21 cellular contexts compared by ENCODE assay signal in the genomic region with DNA sequence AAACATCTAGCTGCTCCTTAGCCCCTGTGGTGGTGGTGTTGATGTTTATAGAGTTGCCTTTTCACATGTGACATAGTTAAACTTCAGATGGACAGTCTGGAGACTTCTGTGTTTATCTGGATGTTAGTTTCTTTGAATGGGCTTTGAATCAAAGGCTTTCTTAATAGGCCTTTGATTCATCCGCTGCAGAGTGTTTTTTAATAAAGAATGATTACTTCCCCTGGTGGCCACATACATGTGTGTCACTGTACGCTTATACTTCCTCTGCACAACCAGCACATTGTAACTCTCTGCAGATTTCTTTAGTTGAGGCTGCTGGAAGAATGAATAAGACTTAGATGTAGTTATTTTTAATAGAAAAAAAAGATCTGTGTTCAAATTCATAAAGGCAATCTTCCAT.
DNase-seq lines count a peak whose midpoint lies in the region; ATAC-seq and TF ChIP-seq lines count a peak whose summit lies in the region.
"Had no signal": no experiment of that assay in that cellular context is flagged by ENCODE, and none has a peak within 500 bp of the region (broad histone marks: within the 10 kb centered on the region; RNA-seq: fewer than 3 reads in every experiment).

No MANE protein-coding gene starts in this region.

- DNase-seq in NCI-H2081 (lab: John Stamatoyannopoulos, UW) = peak; percentile 12 to 14
- DNase-seq in NCI-H2081 treated with DMSO at 0.1 percent for 48 hours (lab: John Stamatoyannopoulos, UW) = no peak
- DNase-seq in brain microvascular endothelial cell = no peak
- peak; percentile 55 for DNase-seq in pons (ENCODE audit: low spot score)
- no peak for DNase-seq in NCI-H1436 (lab: John Stamatoyannopoulos, UW)
- no peak for DNase-seq in stimulated activated CD8-positive, alpha-beta memory T cell treated with anti-CD3 and anti-CD28 coated beads, Interleukin-4, amount 100 ng/mL, for 48 hours
- DNase-seq: CD4-positive, alpha-beta T cell; head of caudate nucleus; immature natural killer cell; mesenchymal stem cell; MG63; NCI-H2029 treated with DMSO at 0.1 percent for 48 hours; NK-92 treated with Interleukin-12 subunit alpha and Interleukin-12 subunit beta, amount 100 ng/mL, for 24 hours; Right ventricle myocardium superior; stimulated activated naive B cell treated with anti-CD40 and anti-IgM and Interleukin-4, amounts not matched to agents 10 μg/mL and 1 μg/mL and 100 μg/mL, for 72 hours; trophoblast cell had no signal

- no peaks in the 10 kb centered on the region for H3K27me3 ChIP-seq in brain microvascular endothelial cell (replicated peaks)
- H3K27me3 ChIP-seq: esophagus muscularis mucosa, MG63 had no signal

- in situ Hi-C loops in brain microvascular endothelial cell (cut with HindIII; ENCODE audit: low pct_ligation_motif_present, low sequenced_read_pairs) = no loop called here

- TF ChIP-seq CTCF in LNCAP (IDR thresholded peaks at IDR 0.05) = peak; percentile 13; the same call in 1 of the 2 replicates
- peak; percentile 31 for TF ChIP-seq CTCF in brain microvascular endothelial cell (IDR thresholded peaks at IDR 0.05; ENCODE audit: low read depth, low read length, missing control alignments)

- no peak overlapping the region for H3K4me3 ChIP-seq in brain microvascular endothelial cell (ENCODE audit: low read depth, low read length)
- H3K4me3 ChIP-seq: A549, esophagus muscularis mucosa, MG63 had no signal

- no peak for ATAC-seq in HG02642 (IDR thresholded peaks at IDR 0.05; ENCODE audit: poor library complexity, unreplicated experiment)
- ATAC-seq: A549; natural killer cell treated with Interleukin-12 subunit alpha and Interleukin-12 subunit beta and Interleukin-15 and Interleukin-18, amount 100 ng/mL, for 72 hours; stimulated activated naive B cell treated with anti-CD40 and anti-IgM and Interleukin-4, amounts not matched to agents 10 μg/mL and 1 μg/mL and 100 μg/mL, for 72 hours had no signal

- H3K36me3 ChIP-seq in brain microvascular endothelial cell (replicated peaks) = no peaks in the 10 kb centered on the region
- H3K36me3 ChIP-seq: MG63 had no signal

- no peak overlapping the region for H3K27ac ChIP-seq in brain microvascular endothelial cell
- H3K27ac ChIP-seq: A549, esophagus muscularis mucosa had no signal

Comparison
In these comparisons a context has a peak if more than half of its experiments do, and no peak if none do; other contexts are left out.
1. DNase-seq: peak in NCI-H2081 (2 of 2) and pons (single experiment); none in NCI-H2081 treated with DMSO at 0.1 percent for 48 hours (single experiment), brain microvascular endothelial cell (single experiment), NCI-H1436 (single experiment) and stimulated activated CD8-positive, alpha-beta memory T cell treated with anti-CD3 and anti-CD28 coated beads, Interleukin-4, amount 100 ng/mL, for 48 hours (single experiment).